ENCODE assay signal across 8 cellular contexts in the genomic region with DNA sequence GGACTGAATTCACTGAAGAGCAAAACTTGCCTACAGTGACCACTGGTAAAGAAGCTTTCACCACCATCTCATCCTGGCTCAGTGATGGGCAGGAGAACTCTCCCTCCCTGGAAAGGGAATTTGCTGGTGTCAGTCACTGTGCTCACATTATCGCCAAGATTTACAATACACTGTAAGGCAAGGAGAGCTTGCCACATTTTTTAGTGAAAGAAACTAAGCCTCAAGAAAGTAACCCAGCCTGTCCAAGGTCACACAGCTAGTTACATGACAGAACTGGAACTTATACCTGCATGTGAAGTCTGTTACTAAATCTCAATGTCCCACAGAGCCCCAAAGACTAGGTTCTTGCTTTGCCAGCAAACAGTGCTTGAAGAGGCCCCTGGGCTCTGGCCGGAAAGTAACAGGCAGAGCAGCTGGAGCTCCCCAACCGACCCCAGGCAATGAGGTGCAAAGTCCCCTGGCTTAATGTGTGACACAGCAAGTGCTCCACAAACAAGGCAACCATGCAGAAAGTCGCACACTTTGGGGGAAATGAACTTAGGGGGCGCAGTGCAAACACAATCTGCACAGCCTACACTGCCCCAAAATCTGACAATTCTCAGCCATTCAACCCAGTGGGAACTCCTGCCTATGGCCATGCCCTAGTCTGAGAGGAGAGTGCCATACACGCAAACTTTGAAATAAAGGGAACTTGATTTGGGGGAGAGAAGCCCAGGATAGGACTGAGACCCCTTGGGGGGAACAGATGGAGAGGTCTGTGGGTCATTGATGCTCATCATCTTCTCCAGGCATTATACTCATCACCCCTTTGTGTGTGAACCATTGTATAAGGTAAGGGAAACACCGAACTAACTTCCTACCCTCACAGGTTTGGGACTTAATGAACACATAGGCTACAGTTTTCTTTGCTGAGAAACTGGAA. TPM values are rescaled to one million over a fixed set of nuclear protein-coding genes. Genes with fewer than 3 reads are reported as not detected.
A peak's percentile ranks its signal among the peaks of the same experiment; 100 is the strongest.
DNase-seq lines count a peak whose midpoint lies in the region; ATAC-seq and TF ChIP-seq lines count a peak whose summit lies in the region.

No MANE protein-coding gene starts in this region.

- H3K9ac ChIP-seq in OCI-LY3 (ENCODE audit: low read length): peak overlapping the region; percentile 99

- peak in 6 of 61 donors; percentile 16 to 37 (median 26) for DNase-seq in caudate nucleus (lab: John Stamatoyannopoulos, UW)
- DNase-seq in midbrain (lab: John Stamatoyannopoulos, UW): peak; percentile 49
- DNase-seq in uterus: no peak
- DNase-seq in GF-D8 (lab: John Stamatoyannopoulos, UW): no peak
- DNase-seq in cerebellar nuclear complex (lab: John Stamatoyannopoulos, UW): no peak

- H3K27ac ChIP-seq in OCI-LY3 (ENCODE audit: low read length) (peak overlapping the region; percentile 90), caudate nucleus (ENCODE audit: low read depth, low read length) (peak overlapping the region; percentile 100), uterus (peak overlapping the region; percentile 98 to 99)

- TF ChIP-seq POLR2A in uterus (IDR thresholded peaks at IDR 0.05): no peak

- intact Hi-C loops in uterus (cut with DNase I; ENCODE audit: low total_unique reads): no loop called here

- no peak for ATAC-seq in HG02973 (IDR thresholded peaks at IDR 0.05; ENCODE audit: unreplicated experiment)

- TF ChIP-seq CTCF in GM12872 (IDR thresholded peaks at IDR 0.05; ENCODE audit: insufficient read depth, low read depth, low read length): peak; percentile 54; the same call in 2 of the 3 replicates
- TF ChIP-seq CTCF in OCI-LY3 (IDR thresholded peaks at IDR 0.05; ENCODE audit: low read depth, low read length): peak; percentile 48
- TF ChIP-seq CTCF in uterus (IDR thresholded peaks at IDR 0.05): no peak

- peak overlapping the region; percentile 95 for H3K4me2 ChIP-seq in OCI-LY3 (ENCODE audit: low read length)

- H3K27me3 ChIP-seq in OCI-LY3 (ENCODE audit: low read depth, low read length) (no peaks in the 10 kb centered on the region), uterus (no peaks in the 10 kb centered on the region)

- H3K79me2 ChIP-seq in OCI-LY3 (ENCODE audit: low read length): peaks cover 70% of the 10 kb centered on the region

- peaks cover 70% of the 10 kb centered on the region for H3K4me1 ChIP-seq in OCI-LY3 (ENCODE audit: low read length)
- peaks cover 0 to 7% of the 10 kb centered on the region in 2 donors for H3K4me1 ChIP-seq in uterus

- H3K4me3 ChIP-seq in OCI-LY3 (ENCODE audit: low read length) (peak overlapping the region; percentile 91), uterus (peak overlapping the region; percentile 75 to 90)

- H3K9me3 ChIP-seq in OCI-LY3 (ENCODE audit: insufficient read depth, low read length): no peaks in the 10 kb centered on the region
- no peaks in the 10 kb centered on the region for H3K9me3 ChIP-seq in uterus

- H4K20me1 ChIP-seq in OCI-LY3 (ENCODE audit: insufficient read depth, low read length): peaks cover 5% of the 10 kb centered on the region; the same call in 1 of the 2 replicates

- no peak overlapping the region for H2AFZ ChIP-seq in OCI-LY3 (ENCODE audit: low read depth, low read length)

- peaks cover 34% of the 10 kb centered on the region for H3K36me3 ChIP-seq in OCI-LY3 (replicated peaks; ENCODE audit: low read depth, low read length)
- no peaks in the 10 kb centered on the region for H3K36me3 ChIP-seq in uterus

RNA-seq across cellular contexts. Expression of a gene that starts 1.9 kb away (rescaled TPM):
- 100 to 1,000 TPM in 1 of 4 donors, 10 to 100 TPM in 3; 35.0 to 113 (median 57.4) TPM for total RNA-seq in uterus

RNA-seq across cellular contexts. Expression of a gene that starts 18.3 kb away (rescaled TPM):
- total RNA-seq in uterus: 10 to 100 TPM in 1 of 4 donors, under 1 TPM in 2, not detected in 1; 0.12 to 32.4 (median 0.59) TPM

Comparison
In these comparisons a context has a peak if more than half of its experiments do, and no peak if none do; other contexts are left out.
1. CTCF ChIP-seq: peak in GM12872 (single experiment) and OCI-LY3 (single experiment); none in uterus (0 of 4).
2. Peak in every context shown above with its lines, with median percentiles within 50 percentile points of each other: H3K27ac ChIP-seq.